Comparison of ENCODE assay signal across 7 cellular contexts in genomic region chr5:76717222-76718083, GRCh38. TPM values are rescaled to one million over a fixed set of nuclear protein-coding genes. Genes with fewer than 3 reads are reported as not detected.
DNase-seq lines count a peak whose midpoint lies in the region; ATAC-seq and TF ChIP-seq lines count a peak whose summit lies in the region.

No MANE protein-coding gene starts in this region.

- H3K4me3 ChIP-seq in HFF-Myc (replicated peaks; ENCODE audit: low read depth, low read length) (peak overlapping the region; percentile 98), skeletal muscle cell (ENCODE audit: low read depth, low read length) (peak overlapping the region; percentile 90)

- CTCF ChIA-PET in WTC11 (lab: Charles Lee), result interaction anchor here (0.6 to 3.0 kb wide), 4 partner anchors 57 to 151 kb away, joined by 3 to 19 read pairs (median 4); partner anchors contain the start of gene F2RL1

- POLR2A ChIA-PET in WTC11 (lab: Charles Lee), result no interaction called here

- TF ChIP-seq CTCF in HFF-Myc (IDR thresholded peaks at IDR 0.05; ENCODE audit: low read depth, low read length, missing control alignments) (no peak), WTC11 (IDR thresholded peaks at IDR 0.05) (no peak), glutamatergic neuron (IDR thresholded peaks at IDR 0.05; ENCODE audit: partially characterized antibody, unreplicated experiment) (no peak)

- H3K9me3 Mint-ChIP-seq in WTC11, result no peaks in the 10 kb centered on the region
- H3K9me3 Mint-ChIP-seq in glutamatergic neuron (ENCODE audit: unreplicated experiment), result peaks cover 7% of the 10 kb centered on the region
- H3K9me3 Mint-ChIP-seq in stimulated activated memory B cell treated with anti-CD40 and anti-IgM and Interleukin-4, amounts not matched to agents 10 μg/mL and 1 μg/mL and 100 μg/mL, for 72 hours, result peaks cover 3% of the 10 kb centered on the region
- H3K9me3 Mint-ChIP-seq in stimulated activated naive B cell treated with anti-CD40 and anti-IgM and Interleukin-4, amounts not matched to agents 10 μg/mL and 1 μg/mL and 100 μg/mL, for 72 hours, result peaks cover 0 to 1% of the 10 kb centered on the region in 2 donors

- no peak overlapping the region for H3K27ac Mint-ChIP-seq in WTC11
- H3K27ac Mint-ChIP-seq in glutamatergic neuron (ENCODE audit: unreplicated experiment), result peak overlapping the region; percentile 87
- no peak overlapping the region for H3K27ac Mint-ChIP-seq in stimulated activated memory B cell treated with anti-CD40 and anti-IgM and Interleukin-4, amounts not matched to agents 10 μg/mL and 1 μg/mL and 100 μg/mL, for 72 hours
- H3K27ac Mint-ChIP-seq in stimulated activated naive B cell treated with anti-CD40 and anti-IgM and Interleukin-4, amounts not matched to agents 10 μg/mL and 1 μg/mL and 100 μg/mL, for 72 hours, result no peak overlapping the region

- ATAC-seq in WTC11, result no peak
- no peak for ATAC-seq in stimulated activated memory B cell treated with anti-CD40 and anti-IgM and Interleukin-4, amounts not matched to agents 10 μg/mL and 1 μg/mL and 100 μg/mL, for 72 hours
- ATAC-seq in stimulated activated naive B cell treated with anti-CD40 and anti-IgM and Interleukin-4, amounts not matched to agents 10 μg/mL and 1 μg/mL and 100 μg/mL, for 72 hours (replicated peaks), result no peak

- peaks cover 28% of the 10 kb centered on the region for H3K4me1 Mint-ChIP-seq in WTC11
- peaks cover 5% of the 10 kb centered on the region for H3K4me1 Mint-ChIP-seq in glutamatergic neuron (ENCODE audit: low read depth, unreplicated experiment)
- peaks cover 43% of the 10 kb centered on the region for H3K4me1 Mint-ChIP-seq in stimulated activated memory B cell treated with anti-CD40 and anti-IgM and Interleukin-4, amounts not matched to agents 10 μg/mL and 1 μg/mL and 100 μg/mL, for 72 hours
- H3K4me1 Mint-ChIP-seq in stimulated activated naive B cell treated with anti-CD40 and anti-IgM and Interleukin-4, amounts not matched to agents 10 μg/mL and 1 μg/mL and 100 μg/mL, for 72 hours, result peaks cover 20 to 35% of the 10 kb centered on the region in 2 donors

- H3K4me3 Mint-ChIP-seq in WTC11 (peak overlapping the region; percentile 89), glutamatergic neuron (ENCODE audit: unreplicated experiment) (peak overlapping the region; percentile 95)
- H3K4me3 Mint-ChIP-seq in stimulated activated memory B cell treated with anti-CD40 and anti-IgM and Interleukin-4, amounts not matched to agents 10 μg/mL and 1 μg/mL and 100 μg/mL, for 72 hours, result no peak overlapping the region
- H3K4me3 Mint-ChIP-seq in stimulated activated naive B cell treated with anti-CD40 and anti-IgM and Interleukin-4, amounts not matched to agents 10 μg/mL and 1 μg/mL and 100 μg/mL, for 72 hours, result no peak overlapping the region

- H3K36me3 Mint-ChIP-seq in WTC11 (no peaks in the 10 kb centered on the region), glutamatergic neuron (ENCODE audit: unreplicated experiment) (no peaks in the 10 kb centered on the region)
- no peaks in the 10 kb centered on the region for H3K36me3 Mint-ChIP-seq in stimulated activated memory B cell treated with anti-CD40 and anti-IgM and Interleukin-4, amounts not matched to agents 10 μg/mL and 1 μg/mL and 100 μg/mL, for 72 hours
- H3K36me3 Mint-ChIP-seq in stimulated activated naive B cell treated with anti-CD40 and anti-IgM and Interleukin-4, amounts not matched to agents 10 μg/mL and 1 μg/mL and 100 μg/mL, for 72 hours, result no peaks in the 10 kb centered on the region

- DNase-seq in HFF-Myc (ENCODE audit: extremely low read depth, low read depth), result no peak
- no peak for DNase-seq in WTC11 (ENCODE audit: low spot score)
- no peak for DNase-seq in glutamatergic neuron
- DNase-seq in skeletal muscle cell (ENCODE audit: low read depth), result no peak
- no peak for DNase-seq in NCI-H1436 treated with DMSO at 0.1 percent for 48 hours (lab: John Stamatoyannopoulos, UW)
- DNase-seq in stimulated activated naive B cell treated with anti-CD40 and anti-IgM and Interleukin-4, amounts not matched to agents 10 μg/mL and 1 μg/mL and 100 μg/mL, for 72 hours, result no peak

- peaks cover 34% of the 10 kb centered on the region for H3K27me3 Mint-ChIP-seq in WTC11 (ENCODE audit: low read depth)
- H3K27me3 Mint-ChIP-seq in glutamatergic neuron (ENCODE audit: unreplicated experiment), result peaks cover 6% of the 10 kb centered on the region
- peaks cover 62% of the 10 kb centered on the region for H3K27me3 Mint-ChIP-seq in stimulated activated memory B cell treated with anti-CD40 and anti-IgM and Interleukin-4, amounts not matched to agents 10 μg/mL and 1 μg/mL and 100 μg/mL, for 72 hours
- peaks cover 47 to 55% of the 10 kb centered on the region in 2 donors for H3K27me3 Mint-ChIP-seq in stimulated activated naive B cell treated with anti-CD40 and anti-IgM and Interleukin-4, amounts not matched to agents 10 μg/mL and 1 μg/mL and 100 μg/mL, for 72 hours

TF ChIP-seq in WTC11, 78 proteins besides CTCF, POLR2A, EP300 and RAD21:
- TF ChIP-seq USF1 (CRISPR knock-in tag; IDR thresholded peaks at IDR 0.05) (no peak), NFE2L1 (CRISPR knock-in tag; IDR thresholded peaks at IDR 0.05) (no peak), ERG (CRISPR knock-in tag; IDR thresholded peaks at IDR 0.05) (no peak), RORB (CRISPR knock-in tag; IDR thresholded peaks at IDR 0.05) (no peak), ATF3 (CRISPR knock-in tag; conservative IDR thresholded peaks at IDR 0.05) (no peak), ZNF396 (CRISPR knock-in tag; IDR thresholded peaks at IDR 0.05; ENCODE audit: borderline replicate concordance) (no peak), GRHL2 (CRISPR knock-in tag; IDR thresholded peaks at IDR 0.05; ENCODE audit: insufficient replicate concordance, severe bottlenecking) (no peak), AR (CRISPR knock-in tag; IDR thresholded peaks at IDR 0.05) (no peak), ZNF317 (CRISPR knock-in tag; IDR thresholded peaks at IDR 0.05; ENCODE audit: borderline replicate concordance, low read depth) (no peak), CREB1 (CRISPR knock-in tag; IDR thresholded peaks at IDR 0.05) (no peak), FOXP4 (CRISPR knock-in tag; IDR thresholded peaks at IDR 0.05) (no peak), ZNF121 (CRISPR knock-in tag; IDR thresholded peaks at IDR 0.05) (no peak), NR1H2 (CRISPR knock-in tag; IDR thresholded peaks at IDR 0.05) (no peak)
TF ChIP-seq in WTC11: peak in this region for 0.

RNA-seq across cellular contexts. Expression of gene F2R, which starts 1.5 kb away (rescaled TPM):
- total RNA-seq in WTC11 (2021) (18.4 to 19.8 TPM (median 19.0 TPM) in 3 replicates), glutamatergic neuron (ENCODE audit: unreplicated experiment) (59.3 TPM)

Comparison
In these comparisons a context has a peak if more than half of its experiments do, and no peak if none do; other contexts are left out.
1. H3K4me3 Mint-ChIP-seq: peak in WTC11 (single experiment) and glutamatergic neuron (single experiment); none in stimulated activated memory B cell treated with anti-CD40 and anti-IgM and Interleukin-4, amounts not matched to agents 10 μg/mL and 1 μg/mL and 100 μg/mL, for 72 hours (single experiment) and stimulated activated naive B cell treated with anti-CD40 and anti-IgM and Interleukin-4, amounts not matched to agents 10 μg/mL and 1 μg/mL and 100 μg/mL, for 72 hours (0 of 2).